Comparison of ENCODE assay signal across 26 cellular contexts in the genomic region with DNA sequence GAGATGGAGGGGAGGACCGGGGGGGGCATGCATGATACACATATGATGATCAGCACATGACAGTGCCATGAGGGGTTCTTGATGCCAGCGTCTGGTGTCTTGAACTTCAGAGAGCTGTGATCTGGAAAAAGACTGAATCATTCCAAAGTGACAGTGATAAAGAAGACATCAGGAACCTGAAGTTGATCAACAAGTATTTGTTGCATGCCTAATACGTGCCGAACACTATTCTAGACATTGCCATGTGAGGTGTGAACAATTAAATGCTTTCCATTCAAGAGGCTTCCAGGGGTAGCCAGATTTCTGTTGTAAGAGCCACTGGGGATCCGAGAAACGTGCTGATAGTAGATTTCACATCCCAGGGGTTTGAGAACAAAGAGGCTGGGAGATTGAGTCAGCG. TPM values are rescaled to one million over a fixed set of nuclear protein-coding genes. Genes with fewer than 3 reads are reported as not detected.
DNase-seq lines count a peak whose midpoint lies in the region; ATAC-seq and TF ChIP-seq lines count a peak whose summit lies in the region.
"Had no signal": no experiment of that assay in that cellular context is flagged by ENCODE, and none has a peak within 500 bp of the region (broad histone marks: within the 10 kb centered on the region; RNA-seq: fewer than 3 reads in every experiment).

No MANE protein-coding gene starts in this region.

- H4K8ac ChIP-seq in H9 (replicated peaks; ENCODE audit: insufficient read length, low read depth, low read length) (no peak overlapping the region), trophoblast cell (ENCODE audit: low read depth, low read length) (no peak overlapping the region)

- no peak overlapping the region for H3K56ac ChIP-seq in H9 (ENCODE audit: insufficient read length, low read depth, low read length)

- no CpG with 5 or more reads among the region's 7 CpGs for WGBS in H9 (ENCODE audit: extremely low coverage, insufficient read length, low lambda C conversion rate)
- no CpG with 5 or more reads among the region's 7 CpGs for WGBS in trophoblast cell (ENCODE audit: extremely low coverage, insufficient coverage, insufficient read length)

- H3K18ac ChIP-seq in H9 (ENCODE audit: insufficient read length, low read depth, low read length) (no peak overlapping the region), trophoblast cell (ENCODE audit: low read length) (no peak overlapping the region)

- H3K27me3 ChIP-seq in H9 (ENCODE audit: insufficient read depth, low read length) (no peaks in the 10 kb centered on the region), trophoblast cell (ENCODE audit: insufficient read depth, low read length) (no peaks in the 10 kb centered on the region), vagina (no peaks in the 10 kb centered on the region)
- H3K27me3 ChIP-seq: BE2C, BLaER1 had no signal

- no peak overlapping the region for H4K5ac ChIP-seq in H9 (ENCODE audit: insufficient read length, low read depth, low read length)

- intact Hi-C loops in vagina (cut with DNase I) = no loop called here

- TF ChIP-seq CTCF in H9 (conservative IDR thresholded peaks at IDR 0.05) = no peak
- TF ChIP-seq CTCF in WTC11 (IDR thresholded peaks at IDR 0.05) = no peak
- no peak for TF ChIP-seq CTCF in nephron progenitor cell (IDR thresholded peaks at IDR 0.05)
- no peak for TF ChIP-seq CTCF in vagina (IDR thresholded peaks at IDR 0.05)

- H3K4ac ChIP-seq in H9 (ENCODE audit: low read depth, low read length) (no peak overlapping the region), trophoblast cell (ENCODE audit: low read depth, low read length) (no peak overlapping the region)

- H3K9me3 Mint-ChIP-seq in H9 = no peaks in the 10 kb centered on the region
- H3K9me3 Mint-ChIP-seq in WTC11 = no peaks in the 10 kb centered on the region
- H3K9me3 Mint-ChIP-seq in nephron progenitor cell = no peaks in the 10 kb centered on the region
- H3K9me3 Mint-ChIP-seq: CD14-positive monocyte; CD4-positive, alpha-beta memory T cell; CD4-positive, CD25-positive, alpha-beta regulatory T cell; CD8-positive, alpha-beta memory T cell had no signal

- H2AK5ac ChIP-seq in H9 (ENCODE audit: insufficient read length, low read length) (no peak overlapping the region), trophoblast cell (ENCODE audit: low read length) (no peak overlapping the region)

- H3K9ac ChIP-seq in H9 (ENCODE audit: extremely low read depth, insufficient read length, low read length) (no peak overlapping the region), trophoblast cell (ENCODE audit: low read length) (peak overlapping the region; percentile 9)
- H3K9ac ChIP-seq: BLaER1 had no signal

- H3K4me1 Mint-ChIP-seq in H9 = peaks cover 0 to under 1% of the 10 kb centered on the region in 2 experiments; a peak in 2 of 4 replicates
- peaks cover under 1% of the 10 kb centered on the region; the same call in 1 of the 2 replicates for H3K4me1 Mint-ChIP-seq in WTC11
- H3K4me1 Mint-ChIP-seq in nephron progenitor cell = peaks cover under 1% of the 10 kb centered on the region
- H3K4me1 Mint-ChIP-seq: CD8-positive, alpha-beta memory T cell had no signal

- H2BK120ac ChIP-seq in H9 (ENCODE audit: low read depth, low read length, poor library complexity, severe bottlenecking) = no peak overlapping the region
- H2BK120ac ChIP-seq in trophoblast cell (ENCODE audit: insufficient read depth, low read length, poor library complexity) = no peak overlapping the region

- no peaks in the 10 kb centered on the region for H4K20me1 ChIP-seq in H9 (ENCODE audit: control insufficient read depth, insufficient read depth, insufficient read length)

- H3T11ph ChIP-seq in H9 (ENCODE audit: low read length) = no peak overlapping the region

- H3K36me3 Mint-ChIP-seq in H9 (ENCODE audit: insufficient read depth in 1 of 3, low read depth in 3 of 3) = peaks cover 33 to 66% (median 50%) of the 10 kb centered on the region in 3 experiments; a peak in 6 of 7 replicates
- H3K36me3 Mint-ChIP-seq in WTC11 = peaks cover 50% of the 10 kb centered on the region
- H3K36me3 Mint-ChIP-seq in nephron progenitor cell (ENCODE audit: low read depth) = peaks cover 45% of the 10 kb centered on the region
- H3K36me3 Mint-ChIP-seq: CD4-positive, alpha-beta memory T cell; CD4-positive, CD25-positive, alpha-beta regulatory T cell; CD8-positive, alpha-beta memory T cell had no signal

- H2AFZ ChIP-seq in H9 (ENCODE audit: low read length) = no peak overlapping the region
- H2AFZ ChIP-seq in trophoblast cell (ENCODE audit: insufficient read depth, low read length, poor library complexity) = no peak overlapping the region

- H3K27ac ChIP-seq in H9 (ENCODE audit: insufficient read length, low read depth, low read length) (no peak overlapping the region), trophoblast cell (ENCODE audit: low read depth, low read length) (no peak overlapping the region), vagina (no peak overlapping the region)
- H3K27ac ChIP-seq: BLaER1 had no signal

- H3K4me3 Mint-ChIP-seq in H9 (no peak overlapping the region), WTC11 (no peak overlapping the region), nephron progenitor cell (no peak overlapping the region)
- H3K4me3 Mint-ChIP-seq: CD14-positive monocyte; CD4-positive, alpha-beta memory T cell; CD4-positive, CD25-positive, alpha-beta regulatory T cell; CD8-positive, alpha-beta memory T cell had no signal

- TF ChIP-seq POLR2A in vagina (IDR thresholded peaks at IDR 0.05) = no peak

- H3K27me3 Mint-ChIP-seq in H9 (ENCODE audit: low read depth) (no peaks in the 10 kb centered on the region), WTC11 (ENCODE audit: low read depth) (no peaks in the 10 kb centered on the region; the same call in 1 of the 2 replicates), nephron progenitor cell (ENCODE audit: low read depth, poor library complexity) (peaks cover 3% of the 10 kb centered on the region)
- H3K27me3 Mint-ChIP-seq: CD4-positive, alpha-beta memory T cell; CD4-positive, CD25-positive, alpha-beta regulatory T cell had no signal

- no peak overlapping the region for H2BK20ac ChIP-seq in H9 (ENCODE audit: low read depth, low read length, poor library complexity, severe bottlenecking)

- no peaks in the 10 kb centered on the region for H3K23me2 ChIP-seq in H9 (ENCODE audit: insufficient read length, low read depth, low read length, poor library complexity, severe bottlenecking)

- H3K4me2 ChIP-seq in H9 (ENCODE audit: insufficient read depth, insufficient read length, low read length) = no peak overlapping the region
- H3K4me2 ChIP-seq in trophoblast cell (ENCODE audit: low read length) = no peak overlapping the region
- H3K4me2 ChIP-seq: BLaER1 had no signal

- peak overlapping the region; percentile 17 to 66 (median 56); a peak in 5 of 7 replicates for H3K27ac Mint-ChIP-seq in H9
- H3K27ac Mint-ChIP-seq in WTC11 = peak overlapping the region; percentile 38
- peak overlapping the region; percentile 31 for H3K27ac Mint-ChIP-seq in nephron progenitor cell
- H3K27ac Mint-ChIP-seq: CD14-positive monocyte; CD4-positive, alpha-beta memory T cell; CD4-positive, CD25-positive, alpha-beta regulatory T cell had no signal

- H3K36me3 ChIP-seq in trophoblast cell (ENCODE audit: control insufficient read depth in 1 of 2, insufficient read depth in 2 of 2, low read length in 2 of 2) = peaks cover 14 to 32% of the 10 kb centered on the region in 2 experiments
- H3K36me3 ChIP-seq in vagina = no peaks in the 10 kb centered on the region

- H4K12ac ChIP-seq in trophoblast cell (ENCODE audit: low read depth, low read length) = no peak overlapping the region

- no peak overlapping the region for H2BK15ac ChIP-seq in H9 (ENCODE audit: low read depth, low read length)

- H3K4me3 ChIP-seq in trophoblast cell (ENCODE audit: low read depth, low read length) (no peak overlapping the region), vagina (no peak overlapping the region)
- H3K4me3 ChIP-seq: BLaER1, GM12878 had no signal

- DNase-seq in H9 = no peak
- no peak for DNase-seq in WTC11 (ENCODE audit: low spot score)
- DNase-seq in nephron progenitor cell = no peak
- no peak for DNase-seq in trophoblast cell
- no peak for DNase-seq in vagina (ENCODE audit: extremely low spot score in 2 of 2)
- DNase-seq: 8988T; ACHN; BE2C; C1 segment of cervical spinal cord; CD4-positive, alpha-beta memory T cell; CD4-positive, CD25-positive, alpha-beta regulatory T cell; CD8-positive, alpha-beta memory T cell; COR-L47; DMS 273 treated with DMSO at 0.1 percent for 48 hours; DMS153; DMS53; DMS79; DND-41; EL; GDM1 had no signal

- no peak overlapping the region for H2BK12ac ChIP-seq in H9 (ENCODE audit: insufficient read length, low read depth, low read length)
- no peak overlapping the region for H2BK12ac ChIP-seq in trophoblast cell (ENCODE audit: low read length)

- H3K79me2 ChIP-seq in H9 (ENCODE audit: insufficient read depth, low read length) (peaks cover 16% of the 10 kb centered on the region; the same call in 1 of the 2 replicates), trophoblast cell (ENCODE audit: control insufficient read depth, insufficient read depth, low read length, poor library complexity) (no peaks in the 10 kb centered on the region)

- CTCF ChIA-PET in WTC11 (lab: Charles Lee) = interaction anchor here (0.6 to 2.3 kb wide), 3 partner anchors 118 to 272 kb away, joined by 3 to 5 read pairs (median 4); no protein-coding TSS in a partner anchor

- POLR2A ChIA-PET in WTC11 (lab: Charles Lee) = no interaction called here

- H3K4me1 ChIP-seq in H9 (ENCODE audit: insufficient read depth, low read length) (no peaks in the 10 kb centered on the region; the same call in 1 of the 2 replicates), trophoblast cell (ENCODE audit: control insufficient read depth in 1 of 2, insufficient read depth in 2 of 2, low read length in 2 of 2) (peaks cover 0 to under 1% of the 10 kb centered on the region in 2 experiments), vagina (no peaks in the 10 kb centered on the region)
- H3K4me1 ChIP-seq: BE2C had no signal

- H3K9me3 ChIP-seq in H9 (ENCODE audit: control insufficient read depth, low read depth, low read length) (no peaks in the 10 kb centered on the region), trophoblast cell (ENCODE audit: insufficient read depth, low read depth, low read length) (no peaks in the 10 kb centered on the region), vagina (no peaks in the 10 kb centered on the region)
- H3K9me3 ChIP-seq: BE2C, BLaER1 had no signal

- peaks cover 9% of the 10 kb centered on the region for H3K79me1 ChIP-seq in H9 (ENCODE audit: insufficient read depth, low read depth, low read length, poor library complexity, severe bottlenecking)
- no peaks in the 10 kb centered on the region for H3K79me1 ChIP-seq in trophoblast cell (ENCODE audit: low read length)

- ATAC-seq in WTC11 (no peak), SK-N-SH treated with all-trans-retinoic acid at 6 μM for 48 hours (no peak), HG02970 (IDR thresholded peaks at IDR 0.05; ENCODE audit: low FRiP score, unreplicated experiment) (no peak), GM18502 (IDR thresholded peaks at IDR 0.05; ENCODE audit: poor library complexity, unreplicated experiment) (no peak)
- ATAC-seq: GM12878 had no signal

- no peak overlapping the region for H3K23ac ChIP-seq in H9 (ENCODE audit: insufficient read length, low read depth, low read length)
- no peak overlapping the region for H3K23ac ChIP-seq in trophoblast cell (ENCODE audit: low read length)

- H2BK5ac ChIP-seq in H9 (ENCODE audit: insufficient read length, low read length) (no peak overlapping the region), trophoblast cell (ENCODE audit: low read depth, low read length, poor library complexity) (no peak overlapping the region)

- no peak overlapping the region for H4K91ac ChIP-seq in H9 (ENCODE audit: insufficient read length, low read depth, low read length)
- H4K91ac ChIP-seq in trophoblast cell (ENCODE audit: low read depth, low read length) = no peak overlapping the region

- H3K14ac ChIP-seq in H9 (ENCODE audit: insufficient read depth, low read length) = no peak overlapping the region
- H3K14ac ChIP-seq in trophoblast cell (ENCODE audit: low read length) = no peak overlapping the region

RNA-seq across cellular contexts. Expression of a gene that starts 6.2 kb away (rescaled TPM):
- total RNA-seq in H9 (2021) (63.9 and 67.4 TPM in 2 replicates), WTC11 (2021) (40.7 to 44.3 TPM (median 42.4 TPM) in 3 replicates), vagina (0.98 TPM)
- polyA plus RNA-seq in trophoblast cell (2013) = 12.6 and 14.3 TPM in 2 replicates
- polyA plus RNA-seq: CD14-positive monocyte; CD4-positive, alpha-beta memory T cell; CD8-positive, alpha-beta memory T cell had no signal

Comparison
In these comparisons a context has a peak if more than half of its experiments do, and no peak if none do; other contexts are left out.
1. RNA of a gene that starts 6.2 kb away (total RNA-seq): 63.9 to 67.4 TPM in H9 and 40.7 to 44.3 TPM in WTC11; 0.98 TPM in vagina (single experiment); every median in the first group is over 10 times any median in the second.
2. Peak in every context shown above with its lines, with median percentiles within 50 percentile points of each other: H3K27ac Mint-ChIP-seq.